In the genomic region with DNA sequence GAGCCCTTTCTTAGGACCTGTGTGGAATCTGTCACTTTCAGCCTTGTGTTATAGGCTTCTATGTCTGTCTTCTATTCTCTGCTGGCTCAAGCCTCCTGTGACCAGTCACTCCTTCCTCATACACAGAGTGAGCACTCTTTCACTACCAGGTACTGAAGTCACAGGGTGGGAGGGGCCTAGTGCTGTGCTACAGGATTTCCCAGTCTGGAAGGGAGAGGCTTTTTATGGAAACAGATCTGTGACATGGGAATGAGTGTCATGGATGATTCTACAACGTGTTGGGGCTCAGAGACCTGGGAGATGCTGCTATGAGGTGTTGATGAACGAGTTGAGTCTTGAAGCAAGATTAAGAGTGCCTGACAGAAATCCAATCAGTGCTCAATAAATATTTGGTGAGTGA, we compare ENCODE assay signal across 25 cellular contexts.
A peak's percentile ranks its signal among the peaks of the same experiment; 100 is the strongest.
DNase-seq lines count a peak whose midpoint lies in the region; ATAC-seq and TF ChIP-seq lines count a peak whose summit lies in the region.
"Had no signal": no experiment of that assay in that cellular context is flagged by ENCODE, and none has a peak within 500 bp of the region (broad histone marks: within the 10 kb centered on the region; RNA-seq: fewer than 3 reads in every experiment).

No MANE protein-coding gene starts in this region.

- H3K27ac Mint-ChIP-seq in natural killer cell treated with Interleukin-12 subunit alpha and Interleukin-12 subunit beta and Interleukin-15 and Interleukin-18, amount 100 ng/mL, for 72 hours: no peak overlapping the region
- no peak overlapping the region for H3K27ac Mint-ChIP-seq in natural killer cell
- peak overlapping the region; percentile 38 for H3K27ac Mint-ChIP-seq in stimulated activated effector memory CD8-positive, alpha-beta T cell treated with anti-CD3 and anti-CD28 coated beads, Interleukin-12 subunit alpha, Interleukin-12 subunit beta, amount 100 ng/mL, for 72 hours
- H3K27ac Mint-ChIP-seq: CD14-positive monocyte; CD4-positive, alpha-beta T cell; CD8-positive, alpha-beta memory T cell; GM23338; HFFc6 had no signal

- H3K27me3 Mint-ChIP-seq in natural killer cell treated with Interleukin-12 subunit alpha and Interleukin-12 subunit beta and Interleukin-15 and Interleukin-18, amount 100 ng/mL, for 72 hours: no peaks in the 10 kb centered on the region
- H3K27me3 Mint-ChIP-seq in natural killer cell (ENCODE audit: low read depth in 2 of 2): peaks cover 0 to 3% of the 10 kb centered on the region in 2 donors
- H3K27me3 Mint-ChIP-seq: CD4-positive, alpha-beta T cell had no signal

- intact Hi-C loops in natural killer cell (cut with micrococcal nuclease): no loop called here

- TF ChIP-seq CTCF in natural killer cell (IDR thresholded peaks at IDR 0.05): no peak
- no peak for TF ChIP-seq CTCF in foreskin keratinocyte (conservative IDR thresholded peaks at IDR 0.05)

- H3K36me3 ChIP-seq in H7 (replicated peaks; ENCODE audit: control insufficient read depth, insufficient read depth, low read length): no peaks in the 10 kb centered on the region
- H3K36me3 ChIP-seq: BE2C; BLaER1 treated with 17β-estradiol and CSF1 and Interleukin-3, amounts not matched to agents 10 nM and 100 nM; HAP-1 had no signal

- H3K27me3 ChIP-seq in foreskin keratinocyte (no peaks in the 10 kb centered on the region), H7 (ENCODE audit: control insufficient read depth, insufficient read depth, low read length) (no peaks in the 10 kb centered on the region)
- H3K27me3 ChIP-seq: BE2C; BLaER1 treated with 17β-estradiol and CSF1 and Interleukin-3, amounts not matched to agents 10 nM and 100 nM had no signal

- H3K4me1 ChIP-seq in foreskin keratinocyte: peaks cover 3% of the 10 kb centered on the region
- H3K4me1 ChIP-seq: A549; BE2C; BLaER1 treated with 17β-estradiol and CSF1 and Interleukin-3, amounts not matched to agents 10 nM and 100 nM; HAP-1 had no signal

- H3K27ac ChIP-seq in epithelial cell of prostate: no peak overlapping the region
- no peak overlapping the region for H3K27ac ChIP-seq in foreskin keratinocyte
- H3K27ac ChIP-seq: A549; BLaER1 treated with 17β-estradiol and CSF1 and Interleukin-3, amounts not matched to agents 10 nM and 100 nM had no signal

- DNase-seq in natural killer cell treated with Interleukin-12 subunit alpha and Interleukin-12 subunit beta and Interleukin-15 and Interleukin-18, amount 100 ng/mL, for 72 hours (ENCODE audit: low spot score): no peak
- no peak for DNase-seq in natural killer cell
- peak; percentile 44 for DNase-seq in epithelial cell of prostate (ENCODE audit: low read depth, low spot score)
- peak in 1 of 2 donors; percentile 42 for DNase-seq in foreskin keratinocyte
- peak in 1 of 2 donors; percentile 18 for DNase-seq in stimulated activated effector memory CD8-positive, alpha-beta T cell treated with anti-CD3 and anti-CD28 coated beads, Interleukin-12 subunit alpha, Interleukin-12 subunit beta, amount 100 ng/mL, for 72 hours (ENCODE audit: low spot score in 2 of 2)
- no peak for DNase-seq in NCI-H1694 treated with DMSO at 0.1 percent for 48 hours (lab: John Stamatoyannopoulos, UW)
- no peak for DNase-seq in glomerular visceral epithelial cell (ENCODE audit: extremely low spot score)
- no peak for DNase-seq in H7
- DNase-seq: 8988T; ACHN; AML-193; BE2C; CD4-positive, alpha-beta T cell; CD8-positive, alpha-beta memory T cell; DMS 273 treated with DMSO at 0.1 percent for 48 hours; DMS79; EL; GDM1; HFFc6 had no signal

- H3K4me3 ChIP-seq in H7 (ENCODE audit: insufficient read depth, low read depth, low read length): no peak overlapping the region
- H3K4me3 ChIP-seq: A549; BLaER1 treated with 17β-estradiol and CSF1 and Interleukin-3, amounts not matched to agents 10 nM and 100 nM; GM12878; GM23338; HAP-1 had no signal

- H3K36me3 Mint-ChIP-seq in natural killer cell treated with Interleukin-12 subunit alpha and Interleukin-12 subunit beta and Interleukin-15 and Interleukin-18, amount 100 ng/mL, for 72 hours: no peaks in the 10 kb centered on the region
- H3K36me3 Mint-ChIP-seq in natural killer cell: no peaks in the 10 kb centered on the region
- H3K36me3 Mint-ChIP-seq in stimulated activated effector memory CD8-positive, alpha-beta T cell treated with anti-CD3 and anti-CD28 coated beads, Interleukin-12 subunit alpha, Interleukin-12 subunit beta, amount 100 ng/mL, for 72 hours: no peaks in the 10 kb centered on the region
- H3K36me3 Mint-ChIP-seq: CD14-positive monocyte; CD8-positive, alpha-beta memory T cell had no signal

- no peaks in the 10 kb centered on the region for H3K9me3 Mint-ChIP-seq in natural killer cell treated with Interleukin-12 subunit alpha and Interleukin-12 subunit beta and Interleukin-15 and Interleukin-18, amount 100 ng/mL, for 72 hours
- H3K9me3 Mint-ChIP-seq in natural killer cell: no peaks in the 10 kb centered on the region
- no peaks in the 10 kb centered on the region for H3K9me3 Mint-ChIP-seq in stimulated activated effector memory CD8-positive, alpha-beta T cell treated with anti-CD3 and anti-CD28 coated beads, Interleukin-12 subunit alpha, Interleukin-12 subunit beta, amount 100 ng/mL, for 72 hours
- H3K9me3 Mint-ChIP-seq: CD4-positive, alpha-beta T cell; CD8-positive, alpha-beta memory T cell; GM23338; HFFc6 had no signal

- ATAC-seq in natural killer cell treated with Interleukin-12 subunit alpha and Interleukin-12 subunit beta and Interleukin-15 and Interleukin-18, amount 100 ng/mL, for 72 hours: peak; percentile 43 to 49
- ATAC-seq in natural killer cell (no peak), foreskin keratinocyte (peak; percentile 60)
- peak; percentile 38 for ATAC-seq in stimulated activated effector memory CD8-positive, alpha-beta T cell treated with anti-CD3 and anti-CD28 coated beads, Interleukin-12 subunit alpha, Interleukin-12 subunit beta, amount 100 ng/mL, for 72 hours
- ATAC-seq: A549, GM12878, GM23338 had no signal

- no peak overlapping the region for H3K4me3 Mint-ChIP-seq in natural killer cell treated with Interleukin-12 subunit alpha and Interleukin-12 subunit beta and Interleukin-15 and Interleukin-18, amount 100 ng/mL, for 72 hours
- H3K4me3 Mint-ChIP-seq in natural killer cell: no peak overlapping the region
- H3K4me3 Mint-ChIP-seq in stimulated activated effector memory CD8-positive, alpha-beta T cell treated with anti-CD3 and anti-CD28 coated beads, Interleukin-12 subunit alpha, Interleukin-12 subunit beta, amount 100 ng/mL, for 72 hours: no peak overlapping the region
- H3K4me3 Mint-ChIP-seq: CD14-positive monocyte; CD4-positive, alpha-beta T cell; CD8-positive, alpha-beta memory T cell; GM23338; HFFc6 had no signal

- no peaks in the 10 kb centered on the region for H3K4me1 Mint-ChIP-seq in natural killer cell treated with Interleukin-12 subunit alpha and Interleukin-12 subunit beta and Interleukin-15 and Interleukin-18, amount 100 ng/mL, for 72 hours (ENCODE audit: low read depth in 2 of 2)
- H3K4me1 Mint-ChIP-seq in natural killer cell: no peaks in the 10 kb centered on the region
- no peaks in the 10 kb centered on the region for H3K4me1 Mint-ChIP-seq in stimulated activated effector memory CD8-positive, alpha-beta T cell treated with anti-CD3 and anti-CD28 coated beads, Interleukin-12 subunit alpha, Interleukin-12 subunit beta, amount 100 ng/mL, for 72 hours
- H3K4me1 Mint-ChIP-seq: CD14-positive monocyte; CD8-positive, alpha-beta memory T cell; GM23338 had no signal

Comparison
In these comparisons a context has a peak if more than half of its experiments do, and no peak if none do; other contexts are left out.
1. ATAC-seq: peak in natural killer cell treated with Interleukin-12 subunit alpha and Interleukin-12 subunit beta and Interleukin-15 and Interleukin-18, amount 100 ng/mL, for 72 hours (2 of 2), foreskin keratinocyte (single experiment) and stimulated activated effector memory CD8-positive, alpha-beta T cell treated with anti-CD3 and anti-CD28 coated beads, Interleukin-12 subunit alpha, Interleukin-12 subunit beta, amount 100 ng/mL, for 72 hours (single experiment); none in natural killer cell (0 of 3).